ENCODE assay signal across 1 cellular context in the genomic region with DNA sequence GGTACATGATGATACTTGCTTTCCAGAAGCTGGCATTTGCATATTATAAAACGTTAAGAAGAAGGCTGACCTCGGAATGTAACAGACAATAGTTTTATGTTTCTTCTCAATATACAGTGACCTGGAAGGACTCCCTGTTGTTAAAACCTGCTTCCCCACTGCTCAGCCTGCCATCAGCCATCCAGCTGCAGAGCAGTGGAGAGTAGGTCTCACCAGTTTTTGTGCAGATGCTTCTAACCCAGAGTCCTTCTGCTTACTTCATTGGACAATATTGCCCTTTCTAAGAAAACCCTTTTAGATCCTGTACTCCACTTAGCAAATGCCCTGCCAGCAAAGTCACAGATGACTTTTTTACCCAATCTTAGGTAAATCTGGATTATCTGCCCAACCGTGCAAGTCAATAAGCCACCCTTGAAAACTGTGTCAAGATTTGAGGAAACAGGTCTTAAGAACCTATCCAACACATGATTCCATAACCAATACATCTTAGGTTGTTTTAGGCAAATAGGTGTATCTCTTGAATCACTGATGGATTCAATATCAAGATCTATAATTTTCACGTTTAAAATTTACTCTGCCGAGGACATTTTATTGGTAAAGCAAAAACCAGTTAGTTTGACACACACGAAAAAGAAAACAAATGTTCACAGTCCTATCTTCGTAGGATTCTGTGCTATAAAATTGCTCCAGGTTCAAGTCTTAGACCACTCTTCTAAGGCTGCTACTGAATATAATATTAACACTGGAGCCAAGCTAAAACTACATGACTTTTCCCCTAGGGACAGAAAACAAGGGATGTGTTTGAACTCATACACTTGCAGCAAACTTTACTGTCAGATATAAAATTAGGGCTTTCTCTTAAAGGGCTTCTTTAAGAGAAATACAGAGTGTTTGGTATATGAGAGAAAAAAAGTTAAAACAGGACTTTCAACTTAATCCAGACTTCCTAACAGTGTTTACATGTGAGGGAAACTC.
TF ChIP-seq lines count a peak whose summit lies in the region.

No MANE protein-coding gene starts in this region.

TF ChIP-seq in SK-N-SH, 30 proteins besides CTCF, POLR2A, EP300 and RAD21:
- TF ChIP-seq POLR2AphosphoS5 (IDR thresholded peaks at IDR 0.05; ENCODE audit: low read depth, low read length) (peak; percentile 11; the same call in 1 of the 2 replicates), TAF1 (IDR thresholded peaks at IDR 0.05; ENCODE audit: borderline replicate concordance, low read depth, low read length) (no peak), JUND (IDR thresholded peaks at IDR 0.05) (peak; percentile 21)
